18 cellular contexts compared by ENCODE assay signal in the genomic region with DNA sequence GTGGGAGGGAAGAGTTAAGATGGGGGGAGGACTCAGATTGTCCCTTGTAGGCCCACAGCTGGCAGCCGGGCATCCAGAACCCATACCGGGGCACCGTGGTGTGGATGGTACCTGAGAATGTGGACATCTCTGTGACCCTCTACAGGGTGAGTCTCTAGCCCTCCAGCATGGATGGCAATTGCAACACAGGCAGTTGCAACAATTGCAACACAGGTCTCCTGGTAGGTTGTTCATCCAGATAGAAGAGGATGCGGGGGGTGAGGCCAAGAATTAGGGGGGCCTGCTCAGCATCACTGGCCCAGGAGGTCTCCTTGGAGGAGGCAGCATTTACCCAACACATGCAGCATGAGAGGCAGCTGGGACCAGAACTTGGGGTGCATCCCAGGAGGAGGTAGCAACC. TPM values are rescaled to one million over a fixed set of nuclear protein-coding genes. Genes with fewer than 3 reads are reported as not detected.
DNase-seq lines count a peak whose midpoint lies in the region; ATAC-seq and TF ChIP-seq lines count a peak whose summit lies in the region.
"Had no signal": no experiment of that assay in that cellular context is flagged by ENCODE, and none has a peak within 500 bp of the region (broad histone marks: within the 10 kb centered on the region; RNA-seq: fewer than 3 reads in every experiment).

No MANE protein-coding gene starts in this region.

- H3K4me1 Mint-ChIP-seq in CD14-positive monocyte (peaks cover 52% of the 10 kb centered on the region), T-cell (peaks cover 34 to 42% (median 41%) of the 10 kb centered on the region in 3 donors), neural crest cell (peaks cover 35% of the 10 kb centered on the region)

- H3K27ac Mint-ChIP-seq in CD14-positive monocyte (peak overlapping the region in 5 of 7 donors; percentile 93 to 96 (median 94)), T-cell (peak overlapping the region; percentile 43 to 61), neural crest cell (ENCODE audit: unreplicated experiment) (no peak overlapping the region)

- TF ChIP-seq CTCF in CD14-positive monocyte (IDR thresholded peaks at IDR 0.05) = no peak
- TF ChIP-seq CTCF in neural crest cell (conservative IDR thresholded peaks at IDR 0.05) = no peak

- intact Hi-C loops in CD14-positive monocyte (cut with micrococcal nuclease) = loop anchor here (5.0 to 10.0 kb wide), 2 partner anchors 33 to 554 kb away; partner anchors contain the start of genes MAP3K11 (in 1 of the 2) and SNX15 (in 1 of the 2)

- no peak overlapping the region for H2BK15ac ChIP-seq in mesendoderm (replicated peaks; ENCODE audit: low read depth)

- no peak overlapping the region for H2BK5ac ChIP-seq in mesendoderm (ENCODE audit: low read length)

- H3K4me3 ChIP-seq in BLaER1 (no peak overlapping the region), mesendoderm (ENCODE audit: low read length) (no peak overlapping the region)
- H3K4me3 ChIP-seq: skin epidermis had no signal

- H4K8ac ChIP-seq in mesendoderm (ENCODE audit: low read depth, low read length) = no peak overlapping the region

- peaks cover 55 to 66% of the 10 kb centered on the region in 2 donors for H3K36me3 Mint-ChIP-seq in CD14-positive monocyte
- H3K36me3 Mint-ChIP-seq in T-cell = peaks cover 21% of the 10 kb centered on the region
- peaks cover 5% of the 10 kb centered on the region for H3K36me3 Mint-ChIP-seq in neural crest cell (ENCODE audit: low read depth)

- peak overlapping the region in 1 of 2 donors; percentile 39 for H3K4me3 Mint-ChIP-seq in CD14-positive monocyte
- no peak overlapping the region for H3K4me3 Mint-ChIP-seq in T-cell
- peak overlapping the region; percentile 61 for H3K4me3 Mint-ChIP-seq in neural crest cell

- DNase-seq in CD14-positive monocyte (ENCODE audit: low spot score) (no peak), T-cell (no peak), neural crest cell (ENCODE audit: low read depth, low spot score) (no peak), NCI-H1105 (lab: John Stamatoyannopoulos, UW) (no peak), NCI-H1092 (lab: John Stamatoyannopoulos, UW) (no peak), mesendoderm (no peak)
- DNase-seq: activated CD4-positive, alpha-beta T cell treated with anti-CD3 and anti-CD28 coated beads, Interleukin-2, amount 50 U/mL, for 4 hours; activated effector memory CD4-positive, alpha-beta T cell treated with Interleukin-2 at 50 U/mL for 16 hours; GDM1; Kasumi-1; NCI-H1436 treated with DMSO at 0.1 percent for 48 hours; NCI-H2171 treated with DMSO at 0.1 percent for 48 hours; NCI-H748 treated with DMSO at 0.1 percent for 48 hours; stimulated activated CD4-positive, alpha-beta T cell treated with anti-CD3 and anti-CD28 coated beads, Interleukin-2, amount 100 ng/mL, for 48 hours had no signal

- POLR2A ChIA-PET in T-cell (lab: Charles Lee) = interaction anchor here in 1 of 2 donors (0.5 kb wide), 1 partner anchor 222 kb away, joined by 3 read pairs; no protein-coding TSS in a partner anchor

- no peaks in the 10 kb centered on the region for H3K9me3 ChIP-seq in BLaER1

- ATAC-seq in T-cell (replicated peaks in 1 of 4) = no peak
- ATAC-seq: GM12878, HCT116 had no signal

- H3K56ac ChIP-seq in mesendoderm (ENCODE audit: low read length) = no peak overlapping the region

- no peak overlapping the region for H3K18ac ChIP-seq in mesendoderm (ENCODE audit: low read length)

- H4K20me1 ChIP-seq in BLaER1 = peaks cover 55% of the 10 kb centered on the region

- H2BK120ac ChIP-seq in mesendoderm (ENCODE audit: low read depth, low read length) = no peak overlapping the region

- peaks cover 66% of the 10 kb centered on the region for H3K36me3 ChIP-seq in BLaER1
- H3K36me3 ChIP-seq in mesendoderm (ENCODE audit: control insufficient read depth, insufficient read depth, low read length) = no peaks in the 10 kb centered on the region

- no peak overlapping the region for H3K23ac ChIP-seq in mesendoderm (ENCODE audit: low read length)

- peaks cover 0 to 2% (median 0%) of the 10 kb centered on the region in 7 donors for H3K9me3 Mint-ChIP-seq in CD14-positive monocyte
- H3K9me3 Mint-ChIP-seq in T-cell = no peaks in the 10 kb centered on the region
- no peaks in the 10 kb centered on the region for H3K9me3 Mint-ChIP-seq in neural crest cell

- no peak overlapping the region for H3K27ac ChIP-seq in BLaER1
- no peak overlapping the region for H3K27ac ChIP-seq in mesendoderm (ENCODE audit: low read depth, low read length)

- no peaks in the 10 kb centered on the region for H3K79me1 ChIP-seq in mesendoderm (ENCODE audit: low read length)

- peaks cover 37% of the 10 kb centered on the region for H3K4me1 ChIP-seq in BLaER1
- H3K4me1 ChIP-seq in mesendoderm (ENCODE audit: control insufficient read depth, low read depth, low read length) = peaks cover 2% of the 10 kb centered on the region

- H3K79me2 ChIP-seq in mesendoderm (ENCODE audit: control insufficient read depth, insufficient read depth, low read length) = no peaks in the 10 kb centered on the region

- H4K5ac ChIP-seq in mesendoderm (ENCODE audit: low read length) = no peak overlapping the region

- no peak overlapping the region for H2AK5ac ChIP-seq in mesendoderm (ENCODE audit: low read length)

- CTCF ChIA-PET in T-cell (lab: Charles Lee) = no interaction called here

- no CpG with 5 or more reads among the region's 4 CpGs for WGBS in mesendoderm (ENCODE audit: extremely low coverage, insufficient coverage, low lambda C conversion rate)

- H3K27me3 ChIP-seq in BLaER1 = no peaks in the 10 kb centered on the region
- H3K27me3 ChIP-seq in mesendoderm (ENCODE audit: insufficient read depth, low read length, poor library complexity) = no peaks in the 10 kb centered on the region

- H3K27me3 Mint-ChIP-seq in CD14-positive monocyte (ENCODE audit: low read depth in 3 of 3) (peaks cover 0 to 2% (median 0%) of the 10 kb centered on the region in 3 donors), T-cell (no peaks in the 10 kb centered on the region), neural crest cell (ENCODE audit: low read depth) (peaks cover 26% of the 10 kb centered on the region)

- H3K9ac ChIP-seq in BLaER1 (peak overlapping the region; percentile 96; the same call in 1 of the 2 replicates), mesendoderm (ENCODE audit: low read length) (no peak overlapping the region)

- H3K4me2 ChIP-seq in BLaER1 = no peak overlapping the region
- no peak overlapping the region for H3K4me2 ChIP-seq in mesendoderm (ENCODE audit: low read length)

- H3K4ac ChIP-seq in mesendoderm (ENCODE audit: low read depth, low read length) = no peak overlapping the region

RNA-seq across cellular contexts. Expression of gene EHBP1L1, which starts 3.4 kb away (rescaled TPM):
- 10 to 100 TPM; 29.6 to 42.6 TPM for polyA plus RNA-seq in CD14-positive monocyte
- total RNA-seq in T-cell (100 to 1,000 TPM; 115 to 170 (median 150) TPM), neural crest cell (13.6 and 15.3 TPM in 2 replicates)
- 1.5 TPM for polyA plus RNA-seq in mesendoderm (2013, experiment 1 of 2)
- 2.7 TPM for polyA plus RNA-seq in mesendoderm (2013, experiment 2 of 2)

RNA-seq across cellular contexts. Expression of gene FAM89B, which starts 7.0 kb away (rescaled TPM):
- polyA plus RNA-seq in CD14-positive monocyte = 100 to 1,000 TPM in 1 of 2 donors, 10 to 100 TPM in 1; 70.8 to 139 TPM
- 10 to 100 TPM; 36.3 to 72.9 (median 69.3) TPM for total RNA-seq in T-cell
- 82.4 and 86.3 TPM in 2 replicates for total RNA-seq in neural crest cell
- polyA plus RNA-seq in mesendoderm (2013, experiment 1 of 2) = 17.5 TPM
- 17.1 TPM for polyA plus RNA-seq in mesendoderm (2013, experiment 2 of 2)

RNA-seq across cellular contexts. Expression of gene ZNRD2, which starts 9.0 kb away (rescaled TPM):
- polyA plus RNA-seq in CD14-positive monocyte = 10 to 100 TPM; 48.5 to 56.2 TPM
- total RNA-seq in T-cell (10 to 100 TPM; 32.5 to 36.9 (median 34.5) TPM), neural crest cell (32.2 and 33.2 TPM in 2 replicates)
- 110 TPM for polyA plus RNA-seq in mesendoderm (2013, experiment 1 of 2)
- 113 TPM for polyA plus RNA-seq in mesendoderm (2013, experiment 2 of 2)

RNA-seq across cellular contexts. Expression of gene KCNK7, which starts 16.3 kb away (rescaled TPM):
- polyA plus RNA-seq in CD14-positive monocyte = not detected
- total RNA-seq in T-cell (1 to 10 TPM; 2.3 to 8.0 (median 3.6) TPM), neural crest cell (1.0 and 1.1 TPM in 2 replicates)
- polyA plus RNA-seq in mesendoderm (2013, experiment 1 of 2) = not detected
- polyA plus RNA-seq in mesendoderm (2013, experiment 2 of 2) = 0.04 TPM

RNA-seq across cellular contexts. Expression of gene LTBP3, which starts 21.1 kb away (rescaled TPM):
- 1 to 10 TPM; 3.4 to 4.6 TPM for polyA plus RNA-seq in CD14-positive monocyte
- total RNA-seq in T-cell (100 to 1,000 TPM; 200 to 364 (median 284) TPM), neural crest cell (21.0 and 22.5 TPM in 2 replicates)
- polyA plus RNA-seq in mesendoderm (2013, experiment 1 of 2) = 4.6 TPM
- 3.8 TPM for polyA plus RNA-seq in mesendoderm (2013, experiment 2 of 2)
